In genomic region chr19:5627395-5627904, GRCh38 we compare ENCODE assay signal across 7 cellular contexts. TPM values are rescaled to one million over a fixed set of nuclear protein-coding genes. Genes with fewer than 3 reads are reported as not detected.
DNase-seq lines count a peak whose midpoint lies in the region; ATAC-seq and TF ChIP-seq lines count a peak whose summit lies in the region.

No MANE protein-coding gene starts in this region.

- H3K27me3 Mint-ChIP-seq in HFFc6 (ENCODE audit: insufficient read depth) (peaks cover 3% of the 10 kb centered on the region), activated B cell treated with CpG ODN at 0.5 μM for 24 hours (peaks cover 2% of the 10 kb centered on the region), glutamatergic neuron (ENCODE audit: unreplicated experiment) (peaks cover 10% of the 10 kb centered on the region)

- CTCF ChIA-PET in activated B cell treated with CpG ODN at 0.5 μM for 24 hours (lab: Charles Lee): no interaction called here

- H3K36me3 Mint-ChIP-seq in HFFc6 (ENCODE audit: low read depth): peaks cover 52% of the 10 kb centered on the region
- peaks cover 80% of the 10 kb centered on the region for H3K36me3 Mint-ChIP-seq in activated B cell treated with CpG ODN at 0.5 μM for 24 hours (ENCODE audit: low read depth)
- H3K36me3 Mint-ChIP-seq in glutamatergic neuron (ENCODE audit: unreplicated experiment): peaks cover 6% of the 10 kb centered on the region

- H3K27ac Mint-ChIP-seq in HFFc6 (peak overlapping the region; percentile 67; the same call in 1 of the 2 replicates), activated B cell treated with CpG ODN at 0.5 μM for 24 hours (peak overlapping the region; percentile 68), glutamatergic neuron (ENCODE audit: unreplicated experiment) (peak overlapping the region; percentile 60)

- ATAC-seq in activated B cell treated with CpG ODN at 0.5 μM for 24 hours (ENCODE audit: low read depth) (peak; percentile 11), HG03439 (IDR thresholded peaks at IDR 0.05; ENCODE audit: unreplicated experiment) (no peak)

- H3K4me3 Mint-ChIP-seq in HFFc6 (peak overlapping the region; percentile 35; the same call in 1 of the 2 replicates), activated B cell treated with CpG ODN at 0.5 μM for 24 hours (peak overlapping the region; percentile 50), glutamatergic neuron (ENCODE audit: unreplicated experiment) (peak overlapping the region; percentile 53)

- TF ChIP-seq CTCF in HFFc6 (IDR thresholded peaks at IDR 0.05): no peak
- TF ChIP-seq CTCF in activated B cell treated with CpG ODN at 0.5 μM for 24 hours (IDR thresholded peaks at IDR 0.05): no peak
- no peak for TF ChIP-seq CTCF in glutamatergic neuron (IDR thresholded peaks at IDR 0.05; ENCODE audit: partially characterized antibody, unreplicated experiment)

- peaks cover 62% of the 10 kb centered on the region for H3K4me1 Mint-ChIP-seq in HFFc6 (ENCODE audit: low read depth)
- H3K4me1 Mint-ChIP-seq in activated B cell treated with CpG ODN at 0.5 μM for 24 hours: peaks cover 84% of the 10 kb centered on the region
- peaks cover 26% of the 10 kb centered on the region for H3K4me1 Mint-ChIP-seq in glutamatergic neuron (ENCODE audit: low read depth, unreplicated experiment)

- POLR2A ChIA-PET in activated B cell treated with CpG ODN at 0.5 μM for 24 hours (lab: Charles Lee): interaction anchor here (0.5 to 1.0 kb wide), 2 partner anchors 61 to 177 kb away, joined by 3 to 9 read pairs; no protein-coding TSS in a partner anchor

- intact Hi-C loops in activated B cell treated with CpG ODN at 0.5 μM for 24 hours (cut with micrococcal nuclease): no loop called here

- peaks cover 3% of the 10 kb centered on the region; the same call in 1 of the 2 replicates for H3K9me3 Mint-ChIP-seq in HFFc6
- H3K9me3 Mint-ChIP-seq in activated B cell treated with CpG ODN at 0.5 μM for 24 hours: no peaks in the 10 kb centered on the region
- peaks cover 7% of the 10 kb centered on the region for H3K9me3 Mint-ChIP-seq in glutamatergic neuron (ENCODE audit: unreplicated experiment)

- DNase-seq in HFFc6: no peak
- DNase-seq in activated B cell treated with CpG ODN at 0.5 μM for 24 hours: peak; percentile 31
- DNase-seq in glutamatergic neuron: peak; percentile 79
- DNase-seq in stimulated activated CD4-positive, alpha-beta T cell treated with anti-CD3 and anti-CD28 coated beads, Interleukin-15, amount 100 ng/mL, for 48 hours (ENCODE audit: low read depth in 2 of 2): peak; percentile 18 to 51
- DNase-seq in NCI-H2107 (lab: John Stamatoyannopoulos, UW): no peak
- DNase-seq in NCI-H1694 (lab: John Stamatoyannopoulos, UW): no peak

RNA-seq across cellular contexts. Expression of gene SAFB, which starts 4.6 kb away (rescaled TPM):
- total RNA-seq in HFFc6 (2021; fragmentation: NEBNext Ultra II Directional; extraction: Animal tissue kit (Norgen Biotek cat#: 25700)): 10 to 100 TPM; 41.7 to 53.6 (median 49.3) TPM
- total RNA-seq in activated B cell treated with CpG ODN at 0.5 μM for 24 hours (162 and 171 TPM in 2 replicates), glutamatergic neuron (ENCODE audit: unreplicated experiment) (133 TPM)

RNA-seq across cellular contexts. Expression of gene SAFB2, which starts 4.9 kb away (rescaled TPM):
- total RNA-seq in HFFc6 (2021; fragmentation: NEBNext Ultra II Directional; extraction: Animal tissue kit (Norgen Biotek cat#: 25700)): 10 to 100 TPM; 30.4 to 41.8 (median 37.3) TPM
- total RNA-seq in activated B cell treated with CpG ODN at 0.5 μM for 24 hours: 123 and 143 TPM in 2 replicates
- total RNA-seq in glutamatergic neuron (ENCODE audit: unreplicated experiment): 70.9 TPM

RNA-seq across cellular contexts. Expression of gene MICOS13, which starts 52.9 kb away (rescaled TPM):
- 10 to 100 TPM; 77.9 to 91.6 (median 80.1) TPM for total RNA-seq in HFFc6 (2021; fragmentation: NEBNext Ultra II Directional; extraction: Animal tissue kit (Norgen Biotek cat#: 25700))
- total RNA-seq in activated B cell treated with CpG ODN at 0.5 μM for 24 hours (58.0 and 60.8 TPM in 2 replicates), glutamatergic neuron (ENCODE audit: unreplicated experiment) (22.8 TPM)

RNA-seq across cellular contexts. Expression of gene HSD11B1L, which starts 53.4 kb away (rescaled TPM):
- total RNA-seq in HFFc6 (2021; fragmentation: NEBNext Ultra II Directional; extraction: Animal tissue kit (Norgen Biotek cat#: 25700)): 1 to 10 TPM; 3.5 to 9.1 (median 4.5) TPM
- 1.4 and 1.5 TPM in 2 replicates for total RNA-seq in activated B cell treated with CpG ODN at 0.5 μM for 24 hours
- total RNA-seq in glutamatergic neuron (ENCODE audit: unreplicated experiment): 64.4 TPM

RNA-seq across cellular contexts. Expression of gene TINCR, which starts 59.7 kb away (rescaled TPM):
- under 1 TPM in 5 of 6 experiments, not detected in 1; 0.05 to 0.34 (median 0.13) TPM for total RNA-seq in HFFc6 (2021; fragmentation: NEBNext Ultra II Directional; extraction: Animal tissue kit (Norgen Biotek cat#: 25700))
- total RNA-seq in activated B cell treated with CpG ODN at 0.5 μM for 24 hours: 0.61 and 1.00 TPM in 2 replicates
- total RNA-seq in glutamatergic neuron (ENCODE audit: unreplicated experiment): 1.0 TPM

Comparison
In these comparisons a context has a peak if more than half of its experiments do, and no peak if none do; other contexts are left out.
1. DNase-seq: peak in activated B cell treated with CpG ODN at 0.5 μM for 24 hours (single experiment), glutamatergic neuron (single experiment) and stimulated activated CD4-positive, alpha-beta T cell treated with anti-CD3 and anti-CD28 coated beads, Interleukin-15, amount 100 ng/mL, for 48 hours (2 of 2); none in HFFc6 (single experiment), NCI-H2107 (single experiment) and NCI-H1694 (single experiment).
2. Peak in every context shown above with its lines, with median percentiles within 50 percentile points of each other: H3K27ac Mint-ChIP-seq and H3K4me3 Mint-ChIP-seq.